ENCODE assay signal across 1 cellular context in the genomic region with DNA sequence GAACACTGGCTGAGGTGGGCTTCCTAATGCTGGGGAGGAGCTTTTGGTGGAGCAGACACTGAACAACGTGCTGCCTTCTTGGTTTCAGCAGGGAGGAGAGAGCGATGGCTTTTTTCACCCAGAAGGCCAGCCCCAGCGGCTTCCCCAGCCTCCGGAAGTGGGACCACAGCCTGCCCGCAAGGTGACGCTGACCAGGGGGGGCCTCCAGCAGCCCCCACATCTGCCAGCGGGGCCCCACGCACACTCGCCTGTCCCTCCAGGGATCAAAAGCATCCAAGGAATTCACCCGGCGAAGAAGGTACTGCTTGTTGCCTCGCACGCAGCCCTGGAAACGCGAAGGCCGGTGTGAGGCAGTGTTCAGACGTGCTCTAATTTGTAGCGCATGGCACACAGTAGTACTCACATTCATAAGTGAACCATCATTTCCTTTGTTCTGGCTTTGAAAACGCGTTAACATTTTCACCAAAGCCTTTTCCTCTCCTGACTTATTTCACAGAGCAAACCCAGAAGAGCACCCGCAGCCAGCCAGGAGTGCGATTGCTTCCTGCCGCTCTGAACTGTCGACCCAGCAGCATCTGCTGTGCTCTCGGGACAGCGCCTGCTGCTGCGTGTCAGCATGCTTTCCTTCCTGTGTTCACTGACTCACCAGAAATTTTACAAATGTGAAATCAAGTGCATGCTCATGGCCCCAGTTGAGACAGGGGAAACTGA.
TF ChIP-seq lines count a peak whose summit lies in the region.

No MANE protein-coding gene starts in this region.

TF ChIP-seq in K562, 482 proteins besides CTCF, POLR2A, EP300 and RAD21:
- TF ChIP-seq RBM22 (IDR thresholded peaks at IDR 0.05; ENCODE audit: low read depth, low read length, poor library complexity, severe bottlenecking) (peak; percentile 92), TAF1 (IDR thresholded peaks at IDR 0.05; ENCODE audit: control insufficient read depth, extremely low read depth, insufficient read depth, low read length, severe bottlenecking) (no peak)
